Comparison of ENCODE assay signal across 23 cellular contexts in genomic region chr7:127879942-127880341, GRCh38.
"Had no signal": no experiment of that assay in that cellular context is flagged by ENCODE, and none has a peak within 500 bp of the region (broad histone marks: within the 10 kb centered on the region; RNA-seq: fewer than 3 reads in every experiment).

No MANE protein-coding gene starts in this region.

- DNase-seq: natural killer cell; occipital lobe; ovary; posterior cingulate gyrus; psoas muscle; right cardiac atrium; right lobe of liver; sigmoid colon; small intestine; stimulated activated CD4-positive, alpha-beta T cell treated with anti-CD3 and anti-CD28 coated beads, Interleukin-15, amount 100 ng/mL, for 24 hours; stimulated activated CD4-positive, alpha-beta T cell treated with anti-CD3 and anti-CD28 coated beads, Interleukin-2, amount 100 ng/mL, for 24 hours; stimulated activated CD4-positive, alpha-beta T cell treated with anti-CD3 and anti-CD28 coated beads, Interleukin-2, amount 100 ng/mL, for 48 hours; stimulated activated CD4-positive, alpha-beta T cell treated with anti-CD3 and anti-CD28 coated beads, Interleukin-4, amount 100 ng/mL, for 24 hours; stimulated activated naive B cell treated with anti-CD40 and anti-IgM and Interleukin-4, amounts not matched to agents 10 μg/mL and 1 μg/mL and 100 μg/mL, for 72 hours; stimulated activated naive CD4-positive, alpha-beta T cell treated with Interleukin-2 at 50 U/mL for 16 hours; stomach; thyroid gland; upper lobe of right lung; uterus had no signal

- H2AFZ ChIP-seq: neural progenitor cell, parathyroid adenoma had no signal

- H3K27ac ChIP-seq: neural progenitor cell, ovary, parathyroid adenoma, psoas muscle, right lobe of liver, sigmoid colon, stomach, thoracic aorta, thyroid gland, tibial nerve, upper lobe of right lung, uterus had no signal

- H3K4me2 ChIP-seq: neural progenitor cell had no signal

- H3K27me3 ChIP-seq: neural progenitor cell, ovary, right lobe of liver, sigmoid colon, stomach, thyroid gland, tibial nerve, upper lobe of right lung, uterus had no signal

- H3K9ac ChIP-seq: neural progenitor cell, parathyroid adenoma had no signal

- H3K9me3 ChIP-seq: ovary, psoas muscle, right lobe of liver, sigmoid colon, stomach, thoracic aorta, thyroid gland, tibial nerve, upper lobe of right lung, uterus had no signal

- H3K4me3 ChIP-seq: neural progenitor cell, ovary, psoas muscle, right lobe of liver, sigmoid colon, stomach, thoracic aorta, thyroid gland, tibial nerve, upper lobe of right lung, uterus had no signal

- H3K4me1 ChIP-seq: thyroid gland, uterus had no signal

- H3K36me3 ChIP-seq: neural progenitor cell, ovary, right lobe of liver, sigmoid colon, stomach, thoracic aorta, thyroid gland, tibial nerve, upper lobe of right lung, uterus had no signal
